28 cellular contexts compared by ENCODE assay signal in genomic region chr22:31816750-31817149, GRCh38.
"Had no signal": no experiment of that assay in that cellular context is flagged by ENCODE, and none has a peak within 500 bp of the region (broad histone marks: within the 10 kb centered on the region; RNA-seq: fewer than 3 reads in every experiment).

No MANE protein-coding gene starts in this region.

- H3K27me3 ChIP-seq: colonic mucosa, esophagus squamous epithelium, gastrocnemius medialis, heart right ventricle, left lung had no signal

- DNase-seq: colonic mucosa; cortex of kidney; effector CD8-positive, alpha-beta T cell; effector memory CD8-positive, alpha-beta T cell; endodermal cell; erythroblast; esophagus squamous epithelium; foreskin fibroblast; foreskin melanocyte; gastrocnemius medialis; glutamatergic neuron; head of caudate nucleus; heart right ventricle; hippocampal formation; left cardiac atrium; left lung; left ventricle myocardium superior; lower lobe of right lung; mesenchymal stem cell; mucosa of descending colon; naive B cell had no signal

- H3K27me3 Mint-ChIP-seq: dendritic cell treated with granulocyte-macrophage colony-stimulating factor and Interleukin-4, amounts not matched to agents 40 ng/mL and 50 ng/mL, for 4 days; effector memory CD8-positive, alpha-beta T cell; naive B cell had no signal

- H3K4me3 ChIP-seq: colonic mucosa, esophagus squamous epithelium, gastrocnemius medialis, heart right ventricle, left lung, lower lobe of right lung, mucosa of descending colon had no signal

- H3K4me1 Mint-ChIP-seq: mesothelial cell of epicardium, naive B cell had no signal

- H3K27ac ChIP-seq: epithelial cell of prostate, esophagus squamous epithelium, gastrocnemius medialis, heart right ventricle, left lung, lower lobe of right lung had no signal

- H3K4me1 ChIP-seq: colonic mucosa, esophagus squamous epithelium, gastrocnemius medialis, heart right ventricle, left lung, lower lobe of right lung had no signal

- H3K9me3 ChIP-seq: colonic mucosa, esophagus squamous epithelium, gastrocnemius medialis, heart right ventricle, left lung, lower lobe of right lung, mucosa of descending colon had no signal

- H3K27ac Mint-ChIP-seq: dendritic cell treated with granulocyte-macrophage colony-stimulating factor and Interleukin-4, amounts not matched to agents 40 ng/mL and 50 ng/mL, for 4 days; effector memory CD8-positive, alpha-beta T cell; endodermal cell; mesothelial cell of epicardium had no signal

- H3K4me3 Mint-ChIP-seq: dendritic cell treated with granulocyte-macrophage colony-stimulating factor and Interleukin-4, amounts not matched to agents 40 ng/mL and 50 ng/mL, for 4 days; effector memory CD8-positive, alpha-beta T cell; endodermal cell; mesothelial cell of epicardium; naive B cell had no signal

- ATAC-seq: effector memory CD8-positive, alpha-beta T cell; esophagus mucosa; gastrocnemius medialis; heart right ventricle; left cardiac atrium; left lung; left ventricle myocardium superior; lower lobe of right lung; mucosa of descending colon had no signal

- FAIRE-seq: endometrium, islet of Langerhans, keratinocyte had no signal
